In genomic region chr1:9558271-9558945, GRCh38 we compare ENCODE assay signal across 15 cellular contexts. TPM values are rescaled to one million over a fixed set of nuclear protein-coding genes. Genes with fewer than 3 reads are reported as not detected.
A peak's percentile ranks its signal among the peaks of the same experiment; 100 is the strongest.
DNase-seq lines count a peak whose midpoint lies in the region; ATAC-seq and TF ChIP-seq lines count a peak whose summit lies in the region.
"Had no signal": no experiment of that assay in that cellular context is flagged by ENCODE, and none has a peak within 500 bp of the region (broad histone marks: within the 10 kb centered on the region; RNA-seq: fewer than 3 reads in every experiment).

No MANE protein-coding gene starts in this region.

- peak overlapping the region; percentile 0 to 10 for H3K27ac Mint-ChIP-seq in stimulated activated naive CD8-positive, alpha-beta T cell treated with anti-CD3 and anti-CD28 coated beads, Interleukin-15, amount 100 ng/mL, for 72 hours
- peak overlapping the region; percentile 57 for H3K27ac Mint-ChIP-seq in type B pancreatic cell
- H3K27ac Mint-ChIP-seq in activated CD4-positive, alpha-beta memory T cell treated with anti-CD3 and anti-CD28 coated beads, Interleukin-2, amount 10 ng/mL, durations not matched to agents 7 days and 5 days = no peak overlapping the region

- POLR2A ChIA-PET in OCI-LY7 (lab: Charles Lee) = interaction anchor here (0.5 to 2.4 kb wide), 8 partner anchors 8 to 895 kb away, joined by 3 to 10 read pairs (median 4); partner anchors contain the start of gene SLC25A33
- POLR2A ChIA-PET in activated CD4-positive, alpha-beta memory T cell treated with anti-CD3 and anti-CD28 coated beads, Interleukin-2, amount 10 ng/mL, durations not matched to agents 7 days and 5 days (lab: Charles Lee) = interaction anchor here (0.9 to 2.0 kb wide), 2 partner anchors 13 to 19 kb away, joined by 4 read pairs; partner anchors contain the start of gene SLC25A33

- peak overlapping the region; percentile 10 for H3K4me3 ChIP-seq in OCI-LY7 (ENCODE audit: low read depth, low read length, poor library complexity, severe bottlenecking)
- H3K4me3 ChIP-seq: left lung, upper lobe of left lung had no signal

- peak overlapping the region; percentile 69 for H3K27ac ChIP-seq in OCI-LY7 (ENCODE audit: low read depth, low read length, poor library complexity, severe bottlenecking)
- H3K27ac ChIP-seq: epithelial cell of prostate, left lung, upper lobe of left lung had no signal

- H3K9me3 Mint-ChIP-seq in stimulated activated naive CD8-positive, alpha-beta T cell treated with anti-CD3 and anti-CD28 coated beads, Interleukin-15, amount 100 ng/mL, for 72 hours = no peaks in the 10 kb centered on the region
- no peaks in the 10 kb centered on the region for H3K9me3 Mint-ChIP-seq in type B pancreatic cell
- no peaks in the 10 kb centered on the region for H3K9me3 Mint-ChIP-seq in activated CD4-positive, alpha-beta memory T cell treated with anti-CD3 and anti-CD28 coated beads, Interleukin-2, amount 10 ng/mL, durations not matched to agents 7 days and 5 days

- CTCF ChIA-PET in OCI-LY7 (lab: Charles Lee; ENCODE audit: unreplicated experiment) = interaction anchor here (0.6 to 1.4 kb wide), 2 partner anchors 63 to 161 kb away, joined by 3 to 4 read pairs; no protein-coding TSS in a partner anchor
- CTCF ChIA-PET in activated CD4-positive, alpha-beta memory T cell treated with anti-CD3 and anti-CD28 coated beads, Interleukin-2, amount 10 ng/mL, durations not matched to agents 7 days and 5 days (lab: Charles Lee) = interaction anchor here (0.5 to 1.9 kb wide), 6 partner anchors 12 to 271 kb away, joined by 3 to 5 read pairs (median 3); partner anchors contain the start of gene TMEM201

- no peak overlapping the region for H3K4me3 Mint-ChIP-seq in stimulated activated naive CD8-positive, alpha-beta T cell treated with anti-CD3 and anti-CD28 coated beads, Interleukin-15, amount 100 ng/mL, for 72 hours
- no peak overlapping the region for H3K4me3 Mint-ChIP-seq in type B pancreatic cell
- H3K4me3 Mint-ChIP-seq in activated CD4-positive, alpha-beta memory T cell treated with anti-CD3 and anti-CD28 coated beads, Interleukin-2, amount 10 ng/mL, durations not matched to agents 7 days and 5 days = no peak overlapping the region

- H3K36me3 Mint-ChIP-seq in type B pancreatic cell = peaks cover 28% of the 10 kb centered on the region
- peaks cover 9% of the 10 kb centered on the region for H3K36me3 Mint-ChIP-seq in activated CD4-positive, alpha-beta memory T cell treated with anti-CD3 and anti-CD28 coated beads, Interleukin-2, amount 10 ng/mL, durations not matched to agents 7 days and 5 days (ENCODE audit: low read depth)

- peaks cover 2% of the 10 kb centered on the region; the same call in 1 of the 2 replicates for H3K9me3 ChIP-seq in OCI-LY7 (ENCODE audit: low read length)
- H3K9me3 ChIP-seq: left lung, upper lobe of left lung had no signal

- DNase-seq in stimulated activated naive CD8-positive, alpha-beta T cell treated with anti-CD3 and anti-CD28 coated beads, Interleukin-15, amount 100 ng/mL, for 72 hours = no peak
- DNase-seq in stimulated activated naive CD8-positive, alpha-beta T cell treated with anti-CD3 and anti-CD28 coated beads, Interleukin-15, Interleukin-2, amounts not matched to agents 100 U/mL and 50 U/mL, for 24 hours = no peak
- DNase-seq in OCI-LY7 (ENCODE audit: low spot score) = peak; percentile 61
- peak; percentile 42 for DNase-seq in left kidney (ENCODE audit: low read depth, low spot score)
- no peak for DNase-seq in type B pancreatic cell (ENCODE audit: extremely low spot score, unreplicated experiment)
- DNase-seq in activated CD4-positive, alpha-beta memory T cell treated with anti-CD3 and anti-CD28 coated beads, Interleukin-2, amount 10 ng/mL, durations not matched to agents 7 days and 5 days = no peak
- no peak for DNase-seq in NOMO-1 treated with dmso at 0.1 percent for 144 hours (lab: John Stamatoyannopoulos, UW; ENCODE audit: unreplicated experiment)
- DNase-seq in SW 1271 (lab: John Stamatoyannopoulos, UW) = no peak
- DNase-seq: left lung, MV-4-11, NCI-H2107, NCI-H69, upper lobe of left lung had no signal

- intact Hi-C loops in OCI-LY7 (cut with micrococcal nuclease; ENCODE audit: unreplicated experiment) = no loop called here

- H4K20me1 ChIP-seq in OCI-LY7 (ENCODE audit: insufficient read depth, low read length) = no peaks in the 10 kb centered on the region

- peaks cover 81% of the 10 kb centered on the region for H3K36me3 ChIP-seq in OCI-LY7 (ENCODE audit: insufficient read depth, low read length)

- H2AFZ ChIP-seq in OCI-LY7 (ENCODE audit: low read length) = no peak overlapping the region

- ATAC-seq in stimulated activated naive CD8-positive, alpha-beta T cell treated with anti-CD3 and anti-CD28 coated beads, Interleukin-15, amount 100 ng/mL, for 72 hours = peak; percentile 28
- no peak for ATAC-seq in stimulated activated naive CD8-positive, alpha-beta T cell treated with anti-CD3 and anti-CD28 coated beads, Interleukin-15, Interleukin-2, amounts not matched to agents 100 U/mL and 50 U/mL, for 24 hours
- ATAC-seq: left lung, Panc1 had no signal

- H3K79me2 ChIP-seq in OCI-LY7 (ENCODE audit: insufficient read depth, low read depth, low read length) = peaks cover 40% of the 10 kb centered on the region; the same call in 1 of the 2 replicates

- peaks cover 37% of the 10 kb centered on the region for H3K4me1 Mint-ChIP-seq in stimulated activated naive CD8-positive, alpha-beta T cell treated with anti-CD3 and anti-CD28 coated beads, Interleukin-15, amount 100 ng/mL, for 72 hours
- peaks cover 28% of the 10 kb centered on the region for H3K4me1 Mint-ChIP-seq in type B pancreatic cell (ENCODE audit: unreplicated experiment)
- H3K4me1 Mint-ChIP-seq in activated CD4-positive, alpha-beta memory T cell treated with anti-CD3 and anti-CD28 coated beads, Interleukin-2, amount 10 ng/mL, durations not matched to agents 7 days and 5 days = peaks cover 19% of the 10 kb centered on the region

- BruUV-seq in OCI-LY7 (replicated peaks; lab: Mats Ljungman, UMichigan) = no TSS peak

- H3K9me2 ChIP-seq in OCI-LY7 (ENCODE audit: insufficient read depth, low read length) = no peaks in the 10 kb centered on the region

- H3K4me1 ChIP-seq in OCI-LY7 (ENCODE audit: insufficient read depth, low read length, poor library complexity, severe bottlenecking) = peaks cover 52% of the 10 kb centered on the region

- H3K4me2 ChIP-seq in OCI-LY7 (ENCODE audit: low read length) = peak overlapping the region; percentile 58

- no peaks in the 10 kb centered on the region for H3K27me3 Mint-ChIP-seq in stimulated activated naive CD8-positive, alpha-beta T cell treated with anti-CD3 and anti-CD28 coated beads, Interleukin-15, amount 100 ng/mL, for 72 hours
- no peaks in the 10 kb centered on the region for H3K27me3 Mint-ChIP-seq in type B pancreatic cell
- H3K27me3 Mint-ChIP-seq in activated CD4-positive, alpha-beta memory T cell treated with anti-CD3 and anti-CD28 coated beads, Interleukin-2, amount 10 ng/mL, durations not matched to agents 7 days and 5 days = no peaks in the 10 kb centered on the region

- TF ChIP-seq CTCF in OCI-LY7 (conservative IDR thresholded peaks at IDR 0.05; ENCODE audit: low read length) (peak; percentile 31; the same call in 1 of the 2 replicates), type B pancreatic cell (conservative IDR thresholded peaks at IDR 0.05) (no peak)

RNA-seq across cellular contexts. Expression of gene SLC25A33, which starts 19.1 kb away (rescaled TPM):
- 14.4 and 15.1 TPM in 2 replicates for total RNA-seq in OCI-LY7 (2014; rRNA removed; shearing (Covaris generic))
- 14.1 and 16.5 TPM in 2 replicates for total RNA-seq in OCI-LY7 (2022)
- total RNA-seq in type B pancreatic cell (ENCODE audit: low replicate concordance) = 5.8 and 7.6 TPM in 2 replicates
- total RNA-seq in activated CD4-positive, alpha-beta memory T cell treated with anti-CD3 and anti-CD28 coated beads, Interleukin-2, amount 10 ng/mL, durations not matched to agents 7 days and 5 days = 1 to 10 TPM; 2.6 to 3.0 TPM

RNA-seq across cellular contexts. Expression of gene TMEM201, which starts 30.3 kb away (rescaled TPM):
- 5.3 and 7.5 TPM in 2 replicates for total RNA-seq in OCI-LY7 (2014; rRNA removed; shearing (Covaris generic))
- total RNA-seq in OCI-LY7 (2022) (21.9 and 23.6 TPM in 2 replicates), type B pancreatic cell (ENCODE audit: low replicate concordance) (18.4 and 26.0 TPM in 2 replicates)
- 10 to 100 TPM; 12.4 to 13.4 TPM for total RNA-seq in activated CD4-positive, alpha-beta memory T cell treated with anti-CD3 and anti-CD28 coated beads, Interleukin-2, amount 10 ng/mL, durations not matched to agents 7 days and 5 days

Comparison
In these comparisons a context has a peak if more than half of its experiments do, and no peak if none do; other contexts are left out.
1. DNase-seq: peak in OCI-LY7 (single experiment) and left kidney (single experiment); none in stimulated activated naive CD8-positive, alpha-beta T cell treated with anti-CD3 and anti-CD28 coated beads, Interleukin-15, amount 100 ng/mL, for 72 hours (0 of 2), stimulated activated naive CD8-positive, alpha-beta T cell treated with anti-CD3 and anti-CD28 coated beads, Interleukin-15, Interleukin-2, amounts not matched to agents 100 U/mL and 50 U/mL, for 24 hours (single experiment), type B pancreatic cell (single experiment), activated CD4-positive, alpha-beta memory T cell treated with anti-CD3 and anti-CD28 coated beads, Interleukin-2, amount 10 ng/mL, durations not matched to agents 7 days and 5 days (single experiment), NOMO-1 treated with dmso at 0.1 percent for 144 hours (single experiment) and SW 1271 (0 of 2).